Comparison of ENCODE assay signal across 29 cellular contexts in genomic region chr1:245436407-245436806, GRCh38.
"Had no signal": no experiment of that assay in that cellular context is flagged by ENCODE, and none has a peak within 500 bp of the region (broad histone marks: within the 10 kb centered on the region; RNA-seq: fewer than 3 reads in every experiment).

No MANE protein-coding gene starts in this region.

- DNase-seq: colonic mucosa; cortex of kidney; dermis blood vessel endothelial cell; dorsolateral prefrontal cortex; effector CD4-positive, alpha-beta T cell; effector CD8-positive, alpha-beta T cell; effector memory CD4-positive, alpha-beta T cell; effector memory CD8-positive, alpha-beta T cell; endodermal cell; erythroblast; esophagus squamous epithelium; foreskin fibroblast; foreskin keratinocyte; foreskin melanocyte; gastrocnemius medialis; glutamatergic neuron; head of caudate nucleus; heart left ventricle; heart right ventricle had no signal

- H3K9me3 Mint-ChIP-seq: dendritic cell treated with granulocyte-macrophage colony-stimulating factor and Interleukin-4, amounts not matched to agents 40 ng/mL and 50 ng/mL, for 4 days; endodermal cell had no signal

- H3K27me3 ChIP-seq: colonic mucosa, foreskin keratinocyte had no signal

- H3K27ac ChIP-seq: colonic mucosa, coronary artery, dorsolateral prefrontal cortex, epithelial cell of prostate, esophagus muscularis mucosa, esophagus squamous epithelium, foreskin keratinocyte, gastrocnemius medialis, gastroesophageal sphincter, heart left ventricle, heart right ventricle had no signal

- H3K4me1 ChIP-seq: colonic mucosa, esophagus muscularis mucosa, esophagus squamous epithelium, foreskin keratinocyte, gastrocnemius medialis, gastroesophageal sphincter, heart left ventricle had no signal

- H3K36me3 ChIP-seq: colonic mucosa, esophagus muscularis mucosa, esophagus squamous epithelium, gastrocnemius medialis, gastroesophageal sphincter, heart left ventricle, heart right ventricle had no signal

- H3K4me3 ChIP-seq: colonic mucosa, coronary artery, dorsolateral prefrontal cortex, esophagus muscularis mucosa, esophagus squamous epithelium, gastrocnemius medialis, gastroesophageal sphincter, heart left ventricle, heart right ventricle had no signal

- ATAC-seq: effector memory CD8-positive, alpha-beta T cell; esophagus mucosa; foreskin keratinocyte; gastrocnemius medialis; gastroesophageal sphincter; heart left ventricle; heart right ventricle had no signal

- H3K27ac Mint-ChIP-seq: dendritic cell treated with granulocyte-macrophage colony-stimulating factor and Interleukin-4, amounts not matched to agents 40 ng/mL and 50 ng/mL, for 4 days; effector memory CD8-positive, alpha-beta T cell; endodermal cell had no signal

- H3K4me3 Mint-ChIP-seq: dendritic cell treated with granulocyte-macrophage colony-stimulating factor and Interleukin-4, amounts not matched to agents 40 ng/mL and 50 ng/mL, for 4 days; effector memory CD8-positive, alpha-beta T cell; endodermal cell had no signal

- H3K9me3 ChIP-seq: colonic mucosa, esophagus muscularis mucosa, esophagus squamous epithelium, gastrocnemius medialis, gastroesophageal sphincter, heart left ventricle, heart right ventricle had no signal

- FAIRE-seq: colon, endometrium, endothelial cell of umbilical vein, frontal cortex had no signal
